Comparison of ENCODE assay signal across 18 cellular contexts in genomic region chr3:99881121-99881524, GRCh38.
A peak's percentile ranks its signal among the peaks of the same experiment; 100 is the strongest.
DNase-seq lines count a peak whose midpoint lies in the region; ATAC-seq and TF ChIP-seq lines count a peak whose summit lies in the region.
"Had no signal": no experiment of that assay in that cellular context is flagged by ENCODE, and none has a peak within 500 bp of the region (broad histone marks: within the 10 kb centered on the region; RNA-seq: fewer than 3 reads in every experiment).

No MANE protein-coding gene starts in this region.

- 46% methylated on average over 2 of the region's 2 CpGs for WGBS in prostate gland
- WGBS in upper lobe of left lung, 2 donors: 68 to 75% methylated on average over 2 of the region's 2 CpGs

- DNase-seq in choroid plexus epithelial cell (ENCODE audit: low read depth): peak; percentile 68
- no peak for DNase-seq in left ventricle myocardium superior
- no peak for DNase-seq in prostate gland (ENCODE audit: low spot score)
- no peak for DNase-seq in upper lobe of left lung
- no peak for DNase-seq in NCI-H226
- no peak for DNase-seq in stimulated activated naive CD8-positive, alpha-beta T cell treated with anti-CD3 and anti-CD28 coated beads, Interleukin-15, amount 100 ng/mL, for 72 hours
- no peak for DNase-seq in iPS-NIHi11 (ENCODE audit: low spot score)
- DNase-seq: activated CD4-positive, alpha-beta memory T cell treated with anti-CD3 and anti-CD28 coated beads, Interleukin-2, amount 10 ng/mL, durations not matched to agents 7 days and 5 days; anterior cingulate cortex; C1 segment of cervical spinal cord; effector CD4-positive, alpha-beta T cell; HCEC 1CT; OCI-M1; SK-N-SH; small intestine had no signal

- H3K27ac ChIP-seq in prostate gland: peak overlapping the region; percentile 13 to 36
- peak overlapping the region; percentile 19 to 70 (median 64) for H3K27ac ChIP-seq in upper lobe of left lung

- no peaks in the 10 kb centered on the region for H3K4me1 ChIP-seq in prostate gland (replicated peaks)
- H3K4me1 ChIP-seq in upper lobe of left lung: peaks cover 8 to 36% (median 16%) of the 10 kb centered on the region in 4 donors

- no peaks in the 10 kb centered on the region for H3K9me3 Mint-ChIP-seq in stimulated activated naive CD8-positive, alpha-beta T cell treated with anti-CD3 and anti-CD28 coated beads, Interleukin-15, amount 100 ng/mL, for 72 hours
- H3K9me3 Mint-ChIP-seq: activated CD4-positive, alpha-beta memory T cell treated with anti-CD3 and anti-CD28 coated beads, Interleukin-2, amount 10 ng/mL, durations not matched to agents 7 days and 5 days; natural killer cell treated with Interleukin-12 subunit alpha and Interleukin-12 subunit beta and Interleukin-15 and Interleukin-18, amount 100 ng/mL, for 72 hours had no signal

- H3K4me1 Mint-ChIP-seq in stimulated activated naive CD8-positive, alpha-beta T cell treated with anti-CD3 and anti-CD28 coated beads, Interleukin-15, amount 100 ng/mL, for 72 hours: peaks cover 30% of the 10 kb centered on the region

- TF ChIP-seq POLR2A in prostate gland (IDR thresholded peaks at IDR 0.05) (no peak), upper lobe of left lung (IDR thresholded peaks at IDR 0.05) (no peak)

- peak; percentile 78 for ATAC-seq in left ventricle myocardium superior
- ATAC-seq in upper lobe of left lung (ENCODE audit: low FRiP score in 2 of 2): peak; percentile 30 to 89
- ATAC-seq in GM18907 (IDR thresholded peaks at IDR 0.05; ENCODE audit: unreplicated experiment): no peak
- ATAC-seq in stimulated activated naive CD8-positive, alpha-beta T cell treated with anti-CD3 and anti-CD28 coated beads, Interleukin-15, amount 100 ng/mL, for 72 hours: no peak
- ATAC-seq: natural killer cell treated with Interleukin-12 subunit alpha and Interleukin-12 subunit beta and Interleukin-15 and Interleukin-18, amount 100 ng/mL, for 72 hours had no signal

- H3K27me3 ChIP-seq in prostate gland (replicated peaks; ENCODE audit: insufficient read depth) (no peaks in the 10 kb centered on the region), upper lobe of left lung (no peaks in the 10 kb centered on the region)

- H3K36me3 ChIP-seq in prostate gland (no peaks in the 10 kb centered on the region), upper lobe of left lung (no peaks in the 10 kb centered on the region)

- H3K9me3 ChIP-seq in prostate gland (no peaks in the 10 kb centered on the region), upper lobe of left lung (no peaks in the 10 kb centered on the region)
- H3K9me3 ChIP-seq: SK-N-SH had no signal

- no peaks in the 10 kb centered on the region for H3K27me3 Mint-ChIP-seq in stimulated activated naive CD8-positive, alpha-beta T cell treated with anti-CD3 and anti-CD28 coated beads, Interleukin-15, amount 100 ng/mL, for 72 hours

- H3K4me3 ChIP-seq in choroid plexus epithelial cell (ENCODE audit: low read depth, low read length) (no peak overlapping the region), prostate gland (no peak overlapping the region), upper lobe of left lung (no peak overlapping the region)

- TF ChIP-seq EP300 in upper lobe of left lung (IDR thresholded peaks at IDR 0.05): peak in 1 of 4 donors; percentile 56

- intact Hi-C loops in left ventricle myocardium superior (cut with micrococcal nuclease) (no loop called here), prostate gland (cut with DNase I) (loop anchor here (5.0 kb wide), 1 partner anchor 46 kb away; no protein-coding TSS in a partner anchor)

- H3K4me3 Mint-ChIP-seq in stimulated activated naive CD8-positive, alpha-beta T cell treated with anti-CD3 and anti-CD28 coated beads, Interleukin-15, amount 100 ng/mL, for 72 hours: no peak overlapping the region
- H3K4me3 Mint-ChIP-seq: activated CD4-positive, alpha-beta memory T cell treated with anti-CD3 and anti-CD28 coated beads, Interleukin-2, amount 10 ng/mL, durations not matched to agents 7 days and 5 days; activated T-helper 1 cell treated with anti-CD3 and anti-CD28 coated beads, Interleukin-12 subunit alpha, Interleukin-12 subunit beta, Interleukin-2, Interleukin-4 antibody, amounts not matched to agents 30 ng/mL and 10 ng/mL and 1 ng/mL, durations not matched to agents 14 hours and 24 hours and 36 hours; natural killer cell treated with Interleukin-12 subunit alpha and Interleukin-12 subunit beta and Interleukin-15 and Interleukin-18, amount 100 ng/mL, for 72 hours had no signal

- no peak overlapping the region for H3K27ac Mint-ChIP-seq in stimulated activated naive CD8-positive, alpha-beta T cell treated with anti-CD3 and anti-CD28 coated beads, Interleukin-15, amount 100 ng/mL, for 72 hours
- H3K27ac Mint-ChIP-seq: activated CD4-positive, alpha-beta memory T cell treated with anti-CD3 and anti-CD28 coated beads, Interleukin-2, amount 10 ng/mL, durations not matched to agents 7 days and 5 days; activated T-helper 1 cell treated with anti-CD3 and anti-CD28 coated beads, Interleukin-12 subunit alpha, Interleukin-12 subunit beta, Interleukin-2, Interleukin-4 antibody, amounts not matched to agents 30 ng/mL and 10 ng/mL and 1 ng/mL, durations not matched to agents 14 hours and 24 hours and 36 hours; natural killer cell treated with Interleukin-12 subunit alpha and Interleukin-12 subunit beta and Interleukin-15 and Interleukin-18, amount 100 ng/mL, for 72 hours had no signal

- TF ChIP-seq CTCF in choroid plexus epithelial cell (conservative IDR thresholded peaks at IDR 0.05; ENCODE audit: low read depth, low read length) (no peak), prostate gland (IDR thresholded peaks at IDR 0.05) (no peak), upper lobe of left lung (IDR thresholded peaks at IDR 0.05) (no peak)

Comparison
In these comparisons a context has a peak if more than half of its experiments do, and no peak if none do; other contexts are left out.
1. ATAC-seq: peak in left ventricle myocardium superior (single experiment) and upper lobe of left lung (2 of 2); none in GM18907 (single experiment) and stimulated activated naive CD8-positive, alpha-beta T cell treated with anti-CD3 and anti-CD28 coated beads, Interleukin-15, amount 100 ng/mL, for 72 hours (single experiment).